ENCODE assay signal across 10 cellular contexts in genomic region chr4:156949373-156949814, GRCh38. TPM values are rescaled to one million over a fixed set of nuclear protein-coding genes. Genes with fewer than 3 reads are reported as not detected.
DNase-seq lines count a peak whose midpoint lies in the region; ATAC-seq and TF ChIP-seq lines count a peak whose summit lies in the region.
"Had no signal": no experiment of that assay in that cellular context is flagged by ENCODE, and none has a peak within 500 bp of the region (broad histone marks: within the 10 kb centered on the region; RNA-seq: fewer than 3 reads in every experiment).

No MANE protein-coding gene starts in this region.

- H2AFZ ChIP-seq in OCI-LY7 (ENCODE audit: low read length) = no peak overlapping the region

- H3K36me3 ChIP-seq in heart right ventricle (no peaks in the 10 kb centered on the region), mucosa of descending colon (ENCODE audit: low read depth) (no peaks in the 10 kb centered on the region), OCI-LY7 (ENCODE audit: insufficient read depth, low read length) (no peaks in the 10 kb centered on the region)

- CTCF ChIA-PET in OCI-LY7 (lab: Charles Lee; ENCODE audit: unreplicated experiment) = no interaction called here

- no peaks in the 10 kb centered on the region for H4K20me1 ChIP-seq in OCI-LY7 (ENCODE audit: insufficient read depth, low read length)

- intact Hi-C loops in heart right ventricle (cut with DNase I) (loop anchor here in 1 of 10 donors (5.0 kb wide), 1 partner anchor 177 kb away; no protein-coding TSS in a partner anchor), Right ventricle myocardium inferior (cut with DNase I) (no loop called here), mucosa of descending colon (cut with DNase I, micrococcal nuclease) (no loop called here), OCI-LY7 (cut with micrococcal nuclease; ENCODE audit: unreplicated experiment) (no loop called here)

- ATAC-seq in heart right ventricle (peak in 6 of 8 donors; percentile 28 to 61 (median 41)), Right ventricle myocardium inferior (no peak), mucosa of descending colon (peak; percentile 29), HG03095 (IDR thresholded peaks at IDR 0.05; ENCODE audit: unreplicated experiment) (no peak)
- ATAC-seq: activated CD4-positive, alpha-beta T cell treated with anti-CD3 and anti-CD28 coated beads for 36 hours had no signal

- no peaks in the 10 kb centered on the region for H3K9me3 ChIP-seq in heart right ventricle
- H3K9me3 ChIP-seq in mucosa of descending colon = no peaks in the 10 kb centered on the region
- H3K9me3 ChIP-seq in OCI-LY7 (ENCODE audit: low read length) = no peaks in the 10 kb centered on the region

- POLR2A ChIA-PET in OCI-LY7 (lab: Charles Lee) = no interaction called here

- H3K9me2 ChIP-seq in OCI-LY7 (ENCODE audit: insufficient read depth, low read length) = no peaks in the 10 kb centered on the region

- H3K27ac ChIP-seq in heart right ventricle (peak overlapping the region in 5 of 10 donors; percentile 1 to 36 (median 8)), OCI-LY7 (ENCODE audit: low read depth, low read length, poor library complexity, severe bottlenecking) (no peak overlapping the region)

- no peak overlapping the region for H3K4me2 ChIP-seq in OCI-LY7 (ENCODE audit: low read length)

- BruUV-seq in OCI-LY7 (replicated peaks; lab: Mats Ljungman, UMichigan) = no TSS peak

- 32 to 55% methylated on average over 2 of the region's 2 CpGs for WGBS in heart right ventricle, 2 donors

- no peak overlapping the region for H3K4me3 ChIP-seq in heart right ventricle
- no peak overlapping the region for H3K4me3 ChIP-seq in epithelial cell of esophagus (ENCODE audit: low read length)
- no peak overlapping the region for H3K4me3 ChIP-seq in mucosa of descending colon
- H3K4me3 ChIP-seq in OCI-LY7 (ENCODE audit: low read depth, low read length, poor library complexity, severe bottlenecking) = no peak overlapping the region

- peaks cover 0 to 80% (median 42%) of the 10 kb centered on the region in 9 donors for H3K4me1 ChIP-seq in heart right ventricle
- no peaks in the 10 kb centered on the region for H3K4me1 ChIP-seq in mucosa of descending colon (ENCODE audit: low read depth)
- H3K4me1 ChIP-seq in OCI-LY7 (ENCODE audit: insufficient read depth, low read length, poor library complexity, severe bottlenecking) = no peaks in the 10 kb centered on the region

- no peaks in the 10 kb centered on the region for H3K27me3 ChIP-seq in heart right ventricle

- TF ChIP-seq CTCF in heart right ventricle (IDR thresholded peaks at IDR 0.05) (no peak), epithelial cell of esophagus (IDR thresholded peaks at IDR 0.05; ENCODE audit: insufficient read depth, low read depth, low read length, missing control alignments) (no peak), mucosa of descending colon (IDR thresholded peaks at IDR 0.05) (no peak), OCI-LY7 (conservative IDR thresholded peaks at IDR 0.05; ENCODE audit: low read length) (no peak)

- DNase-seq in heart right ventricle (no peak), Right ventricle myocardium inferior (ENCODE audit: missing footprints) (no peak), epithelial cell of esophagus (ENCODE audit: low read depth) (peak; percentile 79), mucosa of descending colon (no peak), OCI-LY7 (ENCODE audit: low spot score) (no peak), GM03348 (ENCODE audit: low spot score) (no peak), T-helper 2 cell (no peak)
- DNase-seq: activated CD4-positive, alpha-beta T cell treated with anti-CD3 and anti-CD28 coated beads for 36 hours; H9 had no signal

- no peaks in the 10 kb centered on the region for H3K79me2 ChIP-seq in OCI-LY7 (ENCODE audit: insufficient read depth, low read depth, low read length)

RNA-seq across cellular contexts. Expression of gene PDGFC, which starts 22.2 kb away (rescaled TPM):
- total RNA-seq in heart right ventricle (10 to 100 TPM; 10.1 to 18.2 (median 15.2) TPM), Right ventricle myocardium inferior (12.6 TPM), mucosa of descending colon (10 to 100 TPM in 1 of 3 donors, 1 to 10 TPM in 2; 3.9 to 27.9 (median 6.1) TPM), OCI-LY7 (2022) (not detected in 2 replicates)
- polyA plus RNA-seq in heart right ventricle = 1 to 10 TPM; 2.1 to 2.6 TPM
- not detected in 2 replicates for total RNA-seq in OCI-LY7 (2014; rRNA removed; shearing (Covaris generic))
- total RNA-seq: activated CD4-positive, alpha-beta T cell treated with anti-CD3 and anti-CD28 coated beads for 36 hours had no signal

Comparison
In these comparisons a context has a peak if more than half of its experiments do, and no peak if none do; other contexts are left out.
1. ATAC-seq: peak in heart right ventricle (6 of 8) and mucosa of descending colon (single experiment); none in Right ventricle myocardium inferior (single experiment) and HG03095 (single experiment).
2. RNA of gene PDGFC, which starts 22.2 kb away (total RNA-seq): 10.1 to 18.2 TPM in heart right ventricle, 12.6 TPM in Right ventricle myocardium inferior (single experiment) and 3.9 to 27.9 TPM in mucosa of descending colon; not detected in OCI-LY7; every median in the first group is over 4 times any median in the second.